Comparison of ENCODE assay signal across 9 cellular contexts in genomic region chr2:213021971-213022899, GRCh38.
DNase-seq lines count a peak whose midpoint lies in the region; ATAC-seq and TF ChIP-seq lines count a peak whose summit lies in the region.
"Had no signal": no experiment of that assay in that cellular context is flagged by ENCODE, and none has a peak within 500 bp of the region (broad histone marks: within the 10 kb centered on the region; RNA-seq: fewer than 3 reads in every experiment).

No MANE protein-coding gene starts in this region.

- H3K4me1 Mint-ChIP-seq in nephron progenitor cell: no peaks in the 10 kb centered on the region

- no peak overlapping the region for H3K4me3 Mint-ChIP-seq in nephron progenitor cell

- no peaks in the 10 kb centered on the region for H3K36me3 Mint-ChIP-seq in nephron progenitor cell (ENCODE audit: low read depth)

- DNase-seq in M059J (ENCODE audit: low read depth) (peak; percentile 88), islet precursor cell (peak; percentile 54), occipital lobe (lab: John Stamatoyannopoulos, UW) (no peak), DMS 273 treated with DMSO at 0.1 percent for 48 hours (lab: John Stamatoyannopoulos, UW) (no peak), nephron progenitor cell (no peak), SHP77 treated with DMSO at 0.1 percent for 48 hours (lab: John Stamatoyannopoulos, UW) (no peak)
- DNase-seq: NCI-H2227 treated with DMSO at 0.1 percent for 48 hours had no signal

- H3K27me3 Mint-ChIP-seq in nephron progenitor cell (ENCODE audit: low read depth, poor library complexity): no peaks in the 10 kb centered on the region

- TF ChIP-seq CTCF in nephron progenitor cell (IDR thresholded peaks at IDR 0.05): no peak

- no peak overlapping the region for H3K27ac Mint-ChIP-seq in nephron progenitor cell

- no peaks in the 10 kb centered on the region for H3K9me3 Mint-ChIP-seq in nephron progenitor cell

- ATAC-seq in GM18517 (IDR thresholded peaks at IDR 0.05; ENCODE audit: unreplicated experiment) (peak; percentile 81), GM21723 (IDR thresholded peaks at IDR 0.05; ENCODE audit: unreplicated experiment) (peak; percentile 81)

Comparison
In these comparisons a context has a peak if more than half of its experiments do, and no peak if none do; other contexts are left out.
1. DNase-seq: peak in M059J (single experiment) and islet precursor cell (single experiment); none in occipital lobe (single experiment), DMS 273 treated with DMSO at 0.1 percent for 48 hours (single experiment), nephron progenitor cell (single experiment) and SHP77 treated with DMSO at 0.1 percent for 48 hours (single experiment).